9 cellular contexts compared by ENCODE assay signal in genomic region chr16:88686062-88686438, GRCh38. TPM values are rescaled to one million over a fixed set of nuclear protein-coding genes. Genes with fewer than 3 reads are reported as not detected.
DNase-seq lines count a peak whose midpoint lies in the region; ATAC-seq and TF ChIP-seq lines count a peak whose summit lies in the region.
"Had no signal": no experiment of that assay in that cellular context is flagged by ENCODE, and none has a peak within 500 bp of the region (broad histone marks: within the 10 kb centered on the region; RNA-seq: fewer than 3 reads in every experiment).

No MANE protein-coding gene starts in this region.

- H3K9ac ChIP-seq in OCI-LY3 (ENCODE audit: low read length), result peak overlapping the region; percentile 42

- H4K20me1 ChIP-seq in OCI-LY3 (ENCODE audit: insufficient read depth, low read length), result no peaks in the 10 kb centered on the region

- intact Hi-C loops in vagina (cut with DNase I), result loop anchor here (10.0 kb wide), 1 partner anchor 59 kb away; no protein-coding TSS in a partner anchor

- H3K4me3 ChIP-seq in GM08714 (ENCODE audit: low read length) (peak overlapping the region; percentile 72), HEK293 (ENCODE audit: low read depth, low read length) (peak overlapping the region; percentile 43), OCI-LY3 (ENCODE audit: low read length) (peak overlapping the region; percentile 79), mononuclear cell (ENCODE audit: low read length) (peak overlapping the region; percentile 77), vagina (peak overlapping the region; percentile 40 to 51)

- POLR2A ChIA-PET in HEK293 (lab: Yijun Ruan, JAX), result no interaction called here

- H3K36me3 ChIP-seq in HEK293 (ENCODE audit: control insufficient read depth in 2 of 2, insufficient read depth in 1 of 2, low read length in 2 of 2) (no peaks in the 10 kb centered on the region), OCI-LY3 (replicated peaks; ENCODE audit: low read depth, low read length) (no peaks in the 10 kb centered on the region), vagina (no peaks in the 10 kb centered on the region)

- H3K27ac ChIP-seq in HEK293 (ENCODE audit: extremely low read depth, low read depth, low read length) (no peak overlapping the region), OCI-LY3 (ENCODE audit: low read length) (no peak overlapping the region), vagina (no peak overlapping the region)
- H3K27ac ChIP-seq: VCaP had no signal

- H3K9me3 ChIP-seq in HEK293 (ENCODE audit: control insufficient read depth, insufficient read depth, low read depth, low read length) (no peaks in the 10 kb centered on the region), OCI-LY3 (ENCODE audit: insufficient read depth, low read length) (no peaks in the 10 kb centered on the region), mononuclear cell (ENCODE audit: low read depth, low read length) (no peaks in the 10 kb centered on the region), vagina (no peaks in the 10 kb centered on the region)

- no peak for TF ChIP-seq POLR2A in vagina (IDR thresholded peaks at IDR 0.05)

- no peak for ATAC-seq in HG03097 (IDR thresholded peaks at IDR 0.05; ENCODE audit: low FRiP score, unreplicated experiment)

- H2AFZ ChIP-seq in OCI-LY3 (ENCODE audit: low read depth, low read length), result no peak overlapping the region

- peak; percentile 53 for DNase-seq in central memory CD4-positive, alpha-beta T cell
- DNase-seq in vagina (ENCODE audit: extremely low spot score in 2 of 2), result no peak
- no peak for DNase-seq in cerebellar cortex (ENCODE audit: low spot score)

- H3K4me2 ChIP-seq in OCI-LY3 (ENCODE audit: low read length), result peak overlapping the region; percentile 84

- H3K27me3 ChIP-seq in OCI-LY3 (ENCODE audit: low read depth, low read length) (peaks cover 45% of the 10 kb centered on the region), mononuclear cell (ENCODE audit: insufficient read depth, low read length) (no peaks in the 10 kb centered on the region), vagina (no peaks in the 10 kb centered on the region)

- H3K4me1 ChIP-seq in HEK293 (ENCODE audit: control insufficient read depth, insufficient read depth, low read length) (peaks cover 9% of the 10 kb centered on the region; the same call in 1 of the 2 replicates), OCI-LY3 (ENCODE audit: low read length) (peaks cover 42% of the 10 kb centered on the region), mononuclear cell (ENCODE audit: insufficient read depth, low read length) (peaks cover 58% of the 10 kb centered on the region), vagina (peaks cover 24% of the 10 kb centered on the region)

- no peaks in the 10 kb centered on the region for H3K79me2 ChIP-seq in OCI-LY3 (ENCODE audit: low read length)

- TF ChIP-seq CTCF in HEK293 (tag by site-specific recombination; IDR thresholded peaks at IDR 0.05) (no peak), OCI-LY3 (IDR thresholded peaks at IDR 0.05; ENCODE audit: low read depth, low read length) (no peak), vagina (IDR thresholded peaks at IDR 0.05) (no peak)

- CTCF ChIA-PET in HEK293 (lab: Yijun Ruan, JAX), result interaction anchor here (1.2 to 1.5 kb wide), 2 partner anchors 13 to 14 kb away, joined by 3 read pairs; no protein-coding TSS in a partner anchor

TF ChIP-seq in HEK293, 187 proteins besides CTCF, POLR2A, EP300 and RAD21:
- TF ChIP-seq KLF16 (tag by site-specific recombination; IDR thresholded peaks at IDR 0.05) (0 out of 2 replicates have a peak, but pooled peaks have one; percentile 6), ZBTB8A (tag by site-specific recombination; IDR thresholded peaks at IDR 0.05) (peak; percentile 78), ZIC2 (tag by site-specific recombination; IDR thresholded peaks at IDR 0.05) (peak; percentile 56; the same call in 1 of the 2 replicates), ZNF366 (tag by site-specific recombination; conservative IDR thresholded peaks at IDR 0.05) (no peak), ZNF549 (tag by site-specific recombination; IDR thresholded peaks at IDR 0.05) (no peak), PRDM10 (tag by site-specific recombination; IDR thresholded peaks at IDR 0.05) (peak; percentile 50), IKZF3 (tag by site-specific recombination; IDR thresholded peaks at IDR 0.05) (no peak), ZNF692 (tag by site-specific recombination; IDR thresholded peaks at IDR 0.05) (0 out of 2 replicates have a peak, but pooled peaks have one; percentile 14), ZNF335 (tag by site-specific recombination; conservative IDR thresholded peaks at IDR 0.05) (peak; percentile 67), PATZ1 (tag by site-specific recombination; IDR thresholded peaks at IDR 0.05) (peak; percentile 91), GLIS1 (tag by site-specific recombination; IDR thresholded peaks at IDR 0.05) (peak; percentile 34; the same call in 1 of the 2 replicates), ZNF398 (tag by site-specific recombination; IDR thresholded peaks at IDR 0.05) (peak; percentile 67), GLIS2 (tag by site-specific recombination; IDR thresholded peaks at IDR 0.05) (peak; percentile 50; the same call in 1 of the 2 replicates)

RNA-seq across cellular contexts. Expression of gene SNAI3, which starts 0.3 kb away (rescaled TPM):
- total RNA-seq in mononuclear cell, result 6.0 TPM
- total RNA-seq in vagina, result not detected

RNA-seq across cellular contexts. Expression of gene RNF166, which starts 20.2 kb away (rescaled TPM):
- total RNA-seq in mononuclear cell (130 TPM), vagina (26.5 TPM)

RNA-seq across cellular contexts. Expression of gene CTU2, which starts 20.3 kb away (rescaled TPM):
- total RNA-seq in mononuclear cell, result 6.7 TPM
- 7.9 TPM for total RNA-seq in vagina

RNA-seq across cellular contexts. Expression of gene MVD, which starts 23.2 kb away (rescaled TPM):
- 18.8 TPM for total RNA-seq in mononuclear cell
- total RNA-seq in vagina, result 33.1 TPM

RNA-seq across cellular contexts. Expression of gene CYBA, which starts 35.2 kb away (rescaled TPM):
- total RNA-seq in mononuclear cell (388 TPM), vagina (188 TPM)
